Comparison of ENCODE assay signal across 16 cellular contexts in genomic region chrX:133913658-133914388, GRCh38.
"Had no signal": no experiment of that assay in that cellular context is flagged by ENCODE, and none has a peak within 500 bp of the region (broad histone marks: within the 10 kb centered on the region; RNA-seq: fewer than 3 reads in every experiment).

No MANE protein-coding gene starts in this region.

- H3K4me1 ChIP-seq: colonic mucosa, transverse colon had no signal

- ATAC-seq: activated T-helper 17 cell treated with anti-CD3 and anti-CD28 coated beads, Interleukin-2, amount 50 U/mL, for 72 hours; right cardiac atrium; stimulated activated effector memory CD8-positive, alpha-beta T cell treated with anti-CD3 and anti-CD28 coated beads, Interleukin-12 subunit alpha, Interleukin-12 subunit beta, amount 100 ng/mL, for 72 hours had no signal

- H3K27ac ChIP-seq: colonic mucosa, transverse colon had no signal

- H3K27me3 ChIP-seq: colonic mucosa, transverse colon had no signal

- DNase-seq: activated B cell treated with CpG ODN at 0.5 μM for 24 hours; activated CD4-positive, alpha-beta T cell treated with anti-CD3 and anti-CD28 coated beads, Interleukin-2, amount 10 ng/mL, durations not matched to agents 7 days and 5 days; activated naive CD4-positive, alpha-beta T cell treated with anti-CD3 and anti-CD28 coated beads for 36 hours; activated T-cell treated with anti-CD3 and anti-CD28 coated beads for 4 hours; colonic mucosa; effector CD4-positive, alpha-beta T cell; foreskin melanocyte; head of caudate nucleus; naive B cell; nucleus accumbens; right cardiac atrium; small intestine; T-helper 1 cell; transverse colon had no signal

- H3K9me3 ChIP-seq: colonic mucosa, transverse colon had no signal

- H3K4me3 ChIP-seq: colonic mucosa, transverse colon had no signal

- H3K36me3 ChIP-seq: colonic mucosa, transverse colon had no signal
